Comparison of ENCODE assay signal across 10 cellular contexts in the genomic region with DNA sequence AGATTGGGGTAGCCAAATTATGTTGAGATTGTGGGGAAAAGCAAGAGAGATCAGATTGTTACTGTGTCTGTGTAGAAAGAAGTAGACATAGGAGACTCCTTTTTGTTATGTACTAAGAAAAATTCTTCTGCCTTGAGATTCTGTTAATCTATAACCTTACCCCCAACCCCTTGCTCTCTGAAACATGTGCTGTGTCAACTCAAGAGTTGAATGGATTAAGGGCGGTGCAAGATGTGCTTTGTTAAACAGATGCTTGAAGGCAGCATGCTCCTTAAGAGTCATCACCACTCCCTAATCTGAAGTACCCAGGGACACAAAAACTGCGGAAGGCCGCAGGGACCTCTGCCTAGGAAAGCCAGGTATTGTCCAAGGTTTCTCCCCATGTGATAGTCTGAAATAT. TPM values are rescaled to one million over a fixed set of nuclear protein-coding genes. Genes with fewer than 3 reads are reported as not detected.
DNase-seq lines count a peak whose midpoint lies in the region; ATAC-seq, FAIRE-seq and TF ChIP-seq lines count a peak whose summit lies in the region.
"Not testable (repeated sequence)": the region's sequence is repeated elsewhere in the genome, so short reads cannot be mapped to it uniquely, and the experiment has no call there.
"Had no signal": no experiment of that assay in that cellular context is flagged by ENCODE, and none has a peak within 500 bp of the region (broad histone marks: within the 10 kb centered on the region; RNA-seq: fewer than 3 reads in every experiment).

No MANE protein-coding gene starts in this region.

- intact Hi-C loops in natural killer cell (cut with micrococcal nuclease), result not testable (repeated sequence)

- TF ChIP-seq RAD21 in A549 (conservative IDR thresholded peaks at IDR 0.05 in 1 of 2, IDR thresholded peaks at IDR 0.05 in 1 of 2), result not testable (repeated sequence)

- peak overlapping the region; percentile 3 for H3K9ac ChIP-seq in HUES6 (ENCODE audit: low read length)

- H2AFZ ChIP-seq in hepatocyte, result not testable (repeated sequence)

- not testable (repeated sequence) for TF ChIP-seq CTCF in A549 (IDR thresholded peaks at IDR 0.05); hepatocyte (IDR thresholded peaks at IDR 0.05; ENCODE audit: poor library complexity); natural killer cell (IDR thresholded peaks at IDR 0.05); progenitor cell of endocrine pancreas (IDR thresholded peaks at IDR 0.05; ENCODE audit: unreplicated experiment)

- not testable (repeated sequence) for H3K9me2 ChIP-seq in hepatocyte (replicated peaks; ENCODE audit: insufficient read depth)

- not testable (repeated sequence) for TF ChIP-seq EP300 in A549 (IDR thresholded peaks at IDR 0.05)

- 22% methylated on average over 3 of the region's 3 CpGs for WGBS in A549 (ENCODE audit: missing lambda C conversion rate)
- WGBS in hepatocyte (ENCODE audit: low lambda C conversion rate, missing lambda C conversion rate), result 64% methylated on average over 3 of the region's 3 CpGs

- H3K27me3 Mint-ChIP-seq in natural killer cell (ENCODE audit: low read depth in 2 of 2); progenitor cell of endocrine pancreas: not testable (repeated sequence)

- not testable (repeated sequence) for H4K20me1 ChIP-seq in hepatocyte (ENCODE audit: insufficient read depth, poor library complexity, severe bottlenecking)

- not testable (repeated sequence) for H3K4me1 ChIP-seq in A549; hepatocyte (ENCODE audit: insufficient read depth)
- H3K4me1 ChIP-seq in HUES6 (ENCODE audit: control insufficient read depth, insufficient read depth, low read length), result peaks cover 19% of the 10 kb centered on the region

- H3K27ac ChIP-seq in A549, result not testable (repeated sequence)
- H3K27ac ChIP-seq in HUES6 (ENCODE audit: low read depth, low read length) (peak overlapping the region; percentile 86; the same call in 1 of the 2 replicates), hepatocyte (peak overlapping the region; percentile 55)

- not testable (repeated sequence) for H3K4me3 ChIP-seq in A549, hepatocyte
- 0 out of 2 replicates have a peak overlapping the region, but pooled peaks have one; percentile 11 for H3K4me3 ChIP-seq in HUES6 (ENCODE audit: low read depth, low read length)

- H3K9me3 Mint-ChIP-seq in natural killer cell; progenitor cell of endocrine pancreas (ENCODE audit: low read depth): not testable (repeated sequence)

- H3K9me3 ChIP-seq in A549; HUES6 (ENCODE audit: control insufficient read depth, insufficient read depth, low read depth, low read length); hepatocyte (ENCODE audit: low read depth): not testable (repeated sequence)

- CTCF ChIA-PET in A549 (lab: Yijun Ruan, JAX), result not testable (repeated sequence)

- H3K4me2 ChIP-seq in A549 (peak overlapping the region; percentile 5; the same call in 1 of the 3 replicates), hepatocyte (peak overlapping the region; percentile 35)

- not testable (repeated sequence) for H3K36me3 ChIP-seq in HUES6 (ENCODE audit: control insufficient read depth, insufficient read depth, low read length); hepatocyte (replicated peaks; ENCODE audit: insufficient read depth, low read depth)

- DNase-seq in A549 (ENCODE audit: low read depth in 1 of 2, low spot score in 1 of 2) (peak in 1 of 2 experiments; percentile 38), ELF-1 (ENCODE audit: low read depth, low spot score) (peak; percentile 11), NCI-H82 (lab: John Stamatoyannopoulos, UW) (peak; percentile 49)
- not testable (repeated sequence) for DNase-seq in hepatocyte (ENCODE audit: low spot score); natural killer cell; progenitor cell of endocrine pancreas (ENCODE audit: low spot score, unreplicated experiment)

- H3K27me3 ChIP-seq in HUES6 (ENCODE audit: control insufficient read depth, insufficient read depth, low read length); hepatocyte: not testable (repeated sequence)

- H3K4me1 Mint-ChIP-seq in natural killer cell, result peaks cover 74 to 78% of the 10 kb centered on the region in 2 donors
- H3K4me1 Mint-ChIP-seq in progenitor cell of endocrine pancreas (ENCODE audit: low read depth), result peaks cover 14% of the 10 kb centered on the region

- not testable (repeated sequence) for FAIRE-seq in A549 (lab: Jason Lieb, UNC)

- peaks cover 45% of the 10 kb centered on the region for H3K36me3 Mint-ChIP-seq in natural killer cell
- H3K36me3 Mint-ChIP-seq in progenitor cell of endocrine pancreas (ENCODE audit: insufficient read depth), result not testable (repeated sequence)

- peak overlapping the region; percentile 56 for H3K4me3 Mint-ChIP-seq in natural killer cell
- H3K4me3 Mint-ChIP-seq in progenitor cell of endocrine pancreas (ENCODE audit: low read depth), result not testable (repeated sequence)

- H3K27ac Mint-ChIP-seq in natural killer cell (peak overlapping the region; percentile 90 to 97), progenitor cell of endocrine pancreas (peak overlapping the region; percentile 1)

- POLR2A ChIA-PET in A549 (lab: Yijun Ruan, JAX), result not testable (repeated sequence)

- TF ChIP-seq POLR2A in A549 (IDR thresholded peaks at IDR 0.05; ENCODE audit: low read length), result not testable (repeated sequence)

- not testable (repeated sequence) for ATAC-seq in A549, natural killer cell

- H3K79me2 ChIP-seq in hepatocyte, result not testable (repeated sequence)

RNA-seq across cellular contexts. Expression of gene KLRB1, which starts 7.3 kb away (rescaled TPM):
- not detected in 2 replicates for polyA plus RNA-seq in A549 (2011; rRNA removed)
- not detected in 2 replicates for polyA plus RNA-seq in A549 (2012; cell fraction: cytosol; rRNA removed)
- not detected in 2 replicates for polyA plus RNA-seq in A549 (2012; cell fraction: nucleus; rRNA removed)
- not detected in 3 replicates for polyA plus RNA-seq in A549 (2017; fragmentation: RNase III; extraction: RNeasy Plus Mini Kit Qiagen cat#74134 plus additional on column Dnase treatment)
- polyA minus RNA-seq in A549 (2011; rRNA and poly(A)+ RNA removed), result not detected in 2 replicates
- total RNA-seq in hepatocyte, result not detected in 2 replicates
- not detected in 2 replicates for polyA plus RNA-seq in hepatocyte
- total RNA-seq in natural killer cell, result 100 to 1,000 TPM; 194 to 310 (median 216) TPM
- total RNA-seq in progenitor cell of endocrine pancreas, result not detected in 2 replicates
- total RNA-seq: A673, H7 had no signal
- polyA plus RNA-seq: AG04450 had no signal

Comparison
In these comparisons a context has a peak if more than half of its experiments do, and no peak if none do; other contexts are left out.
1. RNA of gene KLRB1, which starts 7.3 kb away (total RNA-seq): 194 to 310 TPM in natural killer cell; not detected in hepatocyte and not detected in progenitor cell of endocrine pancreas; every median in the first group is over 100 times any median in the second.